8 cellular contexts compared by ENCODE assay signal in genomic region chr17:79951361-79952264, GRCh38.
DNase-seq lines count a peak whose midpoint lies in the region; ATAC-seq, FAIRE-seq and TF ChIP-seq lines count a peak whose summit lies in the region.

No MANE protein-coding gene starts in this region.

- TF ChIP-seq POLR2A in GM12892 (IDR thresholded peaks at IDR 0.05; ENCODE audit: low read depth, low read length): no peak

- FAIRE-seq in GM12892 (lab: Jason Lieb, UNC): no peak

- DNase-seq in GM12892 (ENCODE audit: insufficient read length) (peak; percentile 13), amniotic epithelial cell (ENCODE audit: low read depth) (peak; percentile 96), iPS-NIHi7 (ENCODE audit: extremely low spot score) (peak; percentile 68), skeletal muscle cell (ENCODE audit: low read depth) (peak; percentile 57), DMS114 treated with DMSO at 0.1 percent for 48 hours (lab: John Stamatoyannopoulos, UW; ENCODE audit: unreplicated experiment) (no peak), GOT3 (lab: John Stamatoyannopoulos, UW) (no peak)

- no peak for ATAC-seq in GM21619 (IDR thresholded peaks at IDR 0.05; ENCODE audit: unreplicated experiment)
- ATAC-seq in GM21529 (IDR thresholded peaks at IDR 0.05; ENCODE audit: unreplicated experiment): no peak

- no peak overlapping the region for H3K4me3 ChIP-seq in skeletal muscle cell (ENCODE audit: low read depth, low read length)

Comparison
In these comparisons a context has a peak if more than half of its experiments do, and no peak if none do; other contexts are left out.
1. DNase-seq: peak in GM12892 (single experiment), amniotic epithelial cell (single experiment), iPS-NIHi7 (single experiment) and skeletal muscle cell (single experiment); none in DMS114 treated with DMSO at 0.1 percent for 48 hours (single experiment) and GOT3 (single experiment).